Comparison of ENCODE assay signal across 23 cellular contexts in genomic region chr11:44811841-44812448, GRCh38.
DNase-seq lines count a peak whose midpoint lies in the region; FAIRE-seq and TF ChIP-seq lines count a peak whose summit lies in the region.
"Had no signal": no experiment of that assay in that cellular context is flagged by ENCODE, and none has a peak within 500 bp of the region (broad histone marks: within the 10 kb centered on the region; RNA-seq: fewer than 3 reads in every experiment).

No MANE protein-coding gene starts in this region.

- POLR2A ChIA-PET in GM10248 (lab: Yijun Ruan, JAX) = no interaction called here

- H4K20me1 ChIP-seq in astrocyte (ENCODE audit: insufficient read depth, low read length) = no peaks in the 10 kb centered on the region

- no peak overlapping the region for H3K27ac Mint-ChIP-seq in astrocyte (ENCODE audit: unreplicated experiment)
- H3K27ac Mint-ChIP-seq: activated CD8-positive, alpha-beta T cell treated with anti-CD3 and anti-CD28 coated beads, Interleukin-2, amount 10 ng/mL, durations not matched to agents 7 days and 5 days; T-helper 17 cell had no signal

- peaks cover 6% of the 10 kb centered on the region for H3K4me1 Mint-ChIP-seq in astrocyte (ENCODE audit: low read depth, unreplicated experiment)

- CTCF ChIA-PET in GM10248 (lab: Yijun Ruan, JAX) = no interaction called here

- H3K27me3 ChIP-seq in astrocyte (ENCODE audit: insufficient read depth, low read length) = peaks cover 27% of the 10 kb centered on the region
- H3K27me3 ChIP-seq: ascending aorta, BE2C, colonic mucosa, uterus had no signal

- TF ChIP-seq CTCF in astrocyte (IDR thresholded peaks at IDR 0.05; ENCODE audit: insufficient read depth, low read depth, low read length) (no peak), GM10248 (IDR thresholded peaks at IDR 0.05; ENCODE audit: control extremely low read depth, extremely low read depth, low read depth, missing control alignments) (no peak)

- DNase-seq in NCI-H2081 (lab: John Stamatoyannopoulos, UW) (peak; percentile 22 to 50), NCI-H2081 treated with DMSO at 0.1 percent for 48 hours (lab: John Stamatoyannopoulos, UW) (no peak), GM12892 (ENCODE audit: insufficient read length) (no peak), astrocyte (ENCODE audit: low read depth) (peak; percentile 10), myocyte (ENCODE audit: low read depth) (peak; percentile 92), OCI-M2 (lab: John Stamatoyannopoulos, UW; ENCODE audit: unreplicated experiment) (no peak), GM10248 (ENCODE audit: extremely low spot score) (no peak)
- no peak for DNase-seq in effector CD8-positive, alpha-beta T cell (lab: John Stamatoyannopoulos, UW)
- DNase-seq: activated CD8-positive, alpha-beta T cell treated with anti-CD3 and anti-CD28 coated beads, Interleukin-2, amount 10 ng/mL, durations not matched to agents 7 days and 5 days; activated naive CD4-positive, alpha-beta T cell treated with anti-CD3 and anti-CD28 coated beads, Interleukin-2, amount 50 U/mL, for 16 hours; activated T-cell treated with anti-CD3 and anti-CD28 coated beads, Interleukin-2, amount 50 U/mL, for 48 hours; BE2C; colonic mucosa; hypothalamus; islet precursor cell; naive thymus-derived CD8-positive, alpha-beta T cell; NCI-H1436; PC-9; T-helper 17 cell; uterus had no signal

- FAIRE-seq in GM12892 (lab: Jason Lieb, UNC) (peak; percentile 85), astrocyte (lab: Jason Lieb, UNC) (no peak)
- FAIRE-seq: A204.1 had no signal

- H3K9me3 ChIP-seq in astrocyte (ENCODE audit: insufficient read depth, low read depth, low read length) = no peaks in the 10 kb centered on the region
- H3K9me3 ChIP-seq: ascending aorta, BE2C, colonic mucosa, uterus had no signal

- H3K4me2 ChIP-seq in astrocyte (ENCODE audit: low read length) = no peak overlapping the region
- H3K4me2 ChIP-seq: KMS-11, PC-9 had no signal

- H3K36me3 Mint-ChIP-seq in astrocyte (ENCODE audit: low read depth, unreplicated experiment) = peaks cover 10% of the 10 kb centered on the region

- no peak for TF ChIP-seq POLR2A in GM12892 (IDR thresholded peaks at IDR 0.05; ENCODE audit: low read depth, low read length)

- no peak overlapping the region for H2AFZ ChIP-seq in astrocyte (ENCODE audit: low read depth, low read length)
- H2AFZ ChIP-seq: PC-9 had no signal

- H3K9me3 Mint-ChIP-seq in astrocyte (ENCODE audit: unreplicated experiment) = peaks cover 1% of the 10 kb centered on the region

- no peak overlapping the region for H3K4me3 Mint-ChIP-seq in astrocyte (ENCODE audit: unreplicated experiment)
- H3K4me3 Mint-ChIP-seq: activated CD8-positive, alpha-beta T cell treated with anti-CD3 and anti-CD28 coated beads, Interleukin-2, amount 10 ng/mL, durations not matched to agents 7 days and 5 days; naive thymus-derived CD8-positive, alpha-beta T cell; T-helper 17 cell had no signal

- H3K27ac ChIP-seq in astrocyte (ENCODE audit: low read depth, low read length) = no peak overlapping the region
- H3K27ac ChIP-seq: ascending aorta, colonic mucosa, KMS-11, PC-9 had no signal

- no peaks in the 10 kb centered on the region for H3K36me3 ChIP-seq in astrocyte (ENCODE audit: insufficient read depth, low read length)
- H3K36me3 ChIP-seq: ascending aorta, BE2C, colonic mucosa, uterus had no signal

- no peak overlapping the region for H3K4me3 ChIP-seq in astrocyte (ENCODE audit: insufficient read depth, low read depth, low read length)
- H3K4me3 ChIP-seq: ascending aorta, colonic mucosa, PC-9, uterus had no signal

- no peaks in the 10 kb centered on the region for H3K4me1 ChIP-seq in astrocyte (ENCODE audit: insufficient read depth, low read length)
- H3K4me1 ChIP-seq: ascending aorta, BE2C, colonic mucosa had no signal

- H3K9ac ChIP-seq in astrocyte (ENCODE audit: low read length) = no peak overlapping the region
- H3K9ac ChIP-seq: KMS-11 had no signal

- H3K27me3 Mint-ChIP-seq in astrocyte (ENCODE audit: low read depth, unreplicated experiment) = peaks cover 62% of the 10 kb centered on the region
- H3K27me3 Mint-ChIP-seq: T-helper 17 cell had no signal

- H3K79me2 ChIP-seq in astrocyte (ENCODE audit: insufficient read depth, low read length) = no peaks in the 10 kb centered on the region

Comparison
In these comparisons a context has a peak if more than half of its experiments do, and no peak if none do; other contexts are left out.
1. DNase-seq: peak in NCI-H2081 (2 of 2), astrocyte (single experiment) and myocyte (single experiment); none in NCI-H2081 treated with DMSO at 0.1 percent for 48 hours (single experiment), GM12892 (single experiment), OCI-M2 (single experiment), effector CD8-positive, alpha-beta T cell (single experiment) and GM10248 (single experiment).